17 cellular contexts compared by ENCODE assay signal in the genomic region with DNA sequence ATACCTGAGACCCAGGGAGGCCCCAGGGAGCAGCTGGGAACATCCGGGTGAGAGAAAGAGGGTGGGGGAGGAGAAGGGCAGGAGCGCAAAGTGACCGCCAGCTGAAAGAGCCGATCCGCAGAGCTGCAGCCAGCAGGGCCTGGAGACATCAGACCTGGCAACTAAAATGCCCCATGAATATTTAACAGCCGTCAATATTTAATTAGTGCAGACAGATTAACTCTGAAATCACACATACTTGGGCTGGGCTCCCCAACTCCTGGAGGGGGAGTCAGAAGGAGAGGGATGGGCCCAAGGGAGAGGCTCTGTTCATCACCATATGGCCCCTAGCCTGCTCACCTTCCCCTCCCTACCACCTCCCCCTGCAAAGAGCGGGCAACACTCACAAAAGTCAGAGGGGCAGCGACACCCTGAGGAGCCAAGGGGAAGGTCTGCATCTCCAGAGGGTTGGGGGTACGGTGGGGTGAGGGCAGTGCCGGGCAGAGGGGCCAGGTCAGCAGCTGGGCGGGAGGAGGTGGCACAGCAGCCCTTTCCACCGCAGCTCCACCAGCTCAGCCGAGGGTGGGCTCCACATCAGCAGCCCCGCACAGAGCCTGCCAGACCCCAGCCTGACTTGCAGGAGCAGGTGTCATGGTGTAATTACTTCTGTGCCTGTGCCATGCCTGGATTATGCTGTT.
"Had no signal": no experiment of that assay in that cellular context is flagged by ENCODE, and none has a peak within 500 bp of the region (broad histone marks: within the 10 kb centered on the region; RNA-seq: fewer than 3 reads in every experiment).

No MANE protein-coding gene starts in this region.

- H3K4me3 Mint-ChIP-seq: activated naive CD8-positive, alpha-beta T cell; activated T-cell treated with anti-CD3 and anti-CD28 coated beads, Interleukin-2, amount 50 U/mL, for 24 hours; memory B cell; nephron had no signal

- H3K4me3 ChIP-seq: left ventricle myocardium inferior, sigmoid colon, tibial nerve, vagina had no signal

- H3K9me3 ChIP-seq: left ventricle myocardium inferior, sigmoid colon, tibial nerve, vagina had no signal

- H3K36me3 ChIP-seq: left ventricle myocardium inferior, sigmoid colon, tibial nerve, vagina had no signal

- H3K27ac Mint-ChIP-seq: activated naive CD8-positive, alpha-beta T cell; activated T-cell treated with anti-CD3 and anti-CD28 coated beads, Interleukin-2, amount 50 U/mL, for 24 hours; memory B cell; nephron; stimulated activated naive B cell treated with anti-CD40 and anti-IgM and Interleukin-4, amounts not matched to agents 10 μg/mL and 1 μg/mL and 100 μg/mL, for 72 hours had no signal

- H3K9me3 Mint-ChIP-seq: activated T-cell treated with anti-CD3 and anti-CD28 coated beads, Interleukin-2, amount 50 U/mL, for 24 hours; dendritic cell treated with granulocyte-macrophage colony-stimulating factor and Interleukin-4, amounts not matched to agents 40 ng/mL and 50 ng/mL, for 4 days; memory B cell; nephron; stimulated activated naive B cell treated with anti-CD40 and anti-IgM and Interleukin-4, amounts not matched to agents 10 μg/mL and 1 μg/mL and 100 μg/mL, for 72 hours had no signal

- DNase-seq: activated CD4-positive, CD25-positive, alpha-beta regulatory T cell; activated effector memory CD4-positive, alpha-beta T cell treated with anti-CD3 and anti-CD28 coated beads, Interleukin-2, amount 50 U/mL, for 16 hours; activated T-cell treated with anti-CD3 and anti-CD28 coated beads, Interleukin-2, amount 50 U/mL, for 24 hours; anterior cingulate cortex; cerebellar nuclear complex; hypothalamus; kidney; left ventricle myocardium inferior; sigmoid colon; stimulated activated CD4-positive, alpha-beta T cell treated with anti-CD3 and anti-CD28 coated beads, Interleukin-2, amount 100 ng/mL, for 24 hours; stimulated activated naive B cell treated with anti-CD40 and anti-IgM and Interleukin-4, amounts not matched to agents 10 μg/mL and 1 μg/mL and 100 μg/mL, for 72 hours had no signal

- H3K4me1 Mint-ChIP-seq: nephron had no signal

- H3K36me3 Mint-ChIP-seq: activated naive CD8-positive, alpha-beta T cell; memory B cell; stimulated activated naive B cell treated with anti-CD40 and anti-IgM and Interleukin-4, amounts not matched to agents 10 μg/mL and 1 μg/mL and 100 μg/mL, for 72 hours had no signal

- H3K27me3 ChIP-seq: vagina had no signal

- H3K27ac ChIP-seq: left ventricle myocardium inferior, sigmoid colon, tibial nerve, vagina had no signal

- H3K4me1 ChIP-seq: left ventricle myocardium inferior, vagina had no signal
